ENCODE assay signal across 15 cellular contexts in genomic region chr9:74784506-74784905, GRCh38.
"Had no signal": no experiment of that assay in that cellular context is flagged by ENCODE, and none has a peak within 500 bp of the region (broad histone marks: within the 10 kb centered on the region; RNA-seq: fewer than 3 reads in every experiment).

No MANE protein-coding gene starts in this region.

- H3K27me3 ChIP-seq: esophagus squamous epithelium, hepatocyte, right atrium auricular region, thyroid gland had no signal

- H3K4me1 ChIP-seq: esophagus squamous epithelium, left ventricle myocardium inferior, lower lobe of right lung, right atrium auricular region, thyroid gland had no signal

- H3K9me3 ChIP-seq: esophagus squamous epithelium, left ventricle myocardium inferior, lower lobe of right lung, right atrium auricular region, thyroid gland had no signal

- H2AFZ ChIP-seq: hepatocyte had no signal

- H3K4me3 ChIP-seq: esophagus squamous epithelium, hepatocyte, left ventricle myocardium inferior, lower lobe of right lung, right atrium auricular region, thyroid gland had no signal

- DNase-seq: effector memory CD8-positive, alpha-beta T cell; esophagus squamous epithelium; kidney; left cardiac atrium; left ventricle myocardium inferior; lower lobe of right lung; natural killer cell; small intestine; stimulated activated CD4-positive, alpha-beta T cell treated with anti-CD3 and anti-CD28 coated beads, Interleukin-12 subunit alpha, Interleukin-12 subunit beta, amount 100 ng/mL, for 4 hours; stimulated activated CD4-positive, alpha-beta T cell treated with anti-CD3 and anti-CD28 coated beads, Interleukin-2, amount 100 ng/mL, for 48 hours; stimulated activated naive CD4-positive, alpha-beta T cell treated with Interleukin-2 at 50 U/mL for 16 hours; thyroid gland had no signal

- H3K27ac ChIP-seq: epithelial cell of prostate, esophagus squamous epithelium, hepatocyte, left ventricle myocardium inferior, lower lobe of right lung, right atrium auricular region, thyroid gland had no signal

- H3K4me2 ChIP-seq: hepatocyte had no signal

- H3K79me2 ChIP-seq: hepatocyte had no signal

- H3K36me3 ChIP-seq: esophagus squamous epithelium, left ventricle myocardium inferior, lower lobe of right lung, right atrium auricular region, thyroid gland had no signal
